ENCODE assay signal across 24 cellular contexts in the genomic region with DNA sequence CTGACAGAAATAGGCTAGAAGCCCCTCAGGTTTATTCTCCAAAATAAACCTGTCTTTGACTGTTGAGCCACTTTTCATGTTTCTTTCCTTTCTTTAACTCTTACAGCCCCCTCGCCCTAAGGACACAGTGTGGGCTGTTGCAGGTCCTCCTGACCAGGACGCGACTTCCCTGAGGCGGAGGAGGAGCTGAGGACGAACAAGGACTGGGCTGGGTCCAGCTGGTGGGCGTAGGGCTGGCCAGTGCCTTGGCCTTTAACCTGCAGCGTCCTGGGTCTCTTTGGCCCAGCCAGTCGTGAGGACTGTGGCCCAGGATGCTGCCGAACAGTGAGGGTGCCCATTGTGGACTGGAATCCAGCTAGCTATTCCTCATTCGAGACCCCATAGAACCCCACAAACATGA.
"Had no signal": no experiment of that assay in that cellular context is flagged by ENCODE, and none has a peak within 500 bp of the region (broad histone marks: within the 10 kb centered on the region; RNA-seq: fewer than 3 reads in every experiment).

No MANE protein-coding gene starts in this region.

- H3K4me3 ChIP-seq: breast epithelium, gastrocnemius medialis, ovary, testis, uterus had no signal

- H3K27ac ChIP-seq: breast epithelium, epithelial cell of prostate, gastrocnemius medialis, neutrophil, ovary, uterus had no signal

- H3K36me3 ChIP-seq: breast epithelium, gastrocnemius medialis, neutrophil, ovary, uterus had no signal

- FAIRE-seq: islet of Langerhans had no signal

- H3K9me3 ChIP-seq: gastrocnemius medialis, neutrophil, ovary, testis, uterus had no signal

- DNase-seq: activated CD4-positive, alpha-beta memory T cell treated with anti-CD3 and anti-CD28 coated beads, Interleukin-2, amount 10 ng/mL, durations not matched to agents 7 days and 5 days; activated CD4-positive, alpha-beta T cell treated with anti-CD3 and anti-CD28 coated beads for 1 hour; activated CD4-positive, alpha-beta T cell treated with anti-CD3 and anti-CD28 coated beads, Interleukin-2, amount 10 ng/mL, durations not matched to agents 7 days and 5 days; activated gamma-delta T cell treated with Interleukin-2 at 50 U/mL for 16 hours; activated naive CD4-positive, alpha-beta T cell treated with anti-CD3 and anti-CD28 coated beads, Interleukin-2, amount 50 U/mL, for 16 hours; activated T-cell treated with anti-CD3 and anti-CD28 coated beads, Interleukin-2, amount 50 U/mL, for 4 hours; central memory CD4-positive, alpha-beta T cell; gastrocnemius medialis; glutamatergic neuron; left ventricle myocardium superior; ovary; stimulated activated CD4-positive, alpha-beta T cell treated with anti-CD3 and anti-CD28 coated beads, Interleukin-12 subunit alpha, Interleukin-12 subunit beta, amount 100 ng/mL, for 4 hours; stimulated activated CD4-positive, alpha-beta T cell treated with anti-CD3 and anti-CD28 coated beads, Interleukin-4, amount 100 ng/mL, for 1 hour; stimulated activated naive CD8-positive, alpha-beta T cell treated with anti-CD3 and anti-CD28 coated beads, Interleukin-15, Interleukin-2, amounts not matched to agents 100 U/mL and 50 U/mL, for 24 hours; T-helper 17 cell; T1000; uterus had no signal

- H3K4me1 ChIP-seq: breast epithelium, gastrocnemius medialis, uterus had no signal

- H3K27me3 ChIP-seq: breast epithelium, ovary, testis, uterus had no signal

- ATAC-seq: activated T-cell treated with anti-CD3 and anti-CD28 coated beads, Interleukin-2, amount 50 U/mL, for 4 hours; activated T-helper 17 cell treated with anti-CD3 and anti-CD28 coated beads, Interleukin-2, amount 50 U/mL, for 72 hours; gastrocnemius medialis; left ventricle myocardium superior; sciatic nerve; stimulated activated naive CD8-positive, alpha-beta T cell treated with anti-CD3 and anti-CD28 coated beads, Interleukin-15, Interleukin-2, amounts not matched to agents 100 U/mL and 50 U/mL, for 24 hours; T-helper 17 cell had no signal
